1 cellular context compared by ENCODE assay signal in the genomic region with DNA sequence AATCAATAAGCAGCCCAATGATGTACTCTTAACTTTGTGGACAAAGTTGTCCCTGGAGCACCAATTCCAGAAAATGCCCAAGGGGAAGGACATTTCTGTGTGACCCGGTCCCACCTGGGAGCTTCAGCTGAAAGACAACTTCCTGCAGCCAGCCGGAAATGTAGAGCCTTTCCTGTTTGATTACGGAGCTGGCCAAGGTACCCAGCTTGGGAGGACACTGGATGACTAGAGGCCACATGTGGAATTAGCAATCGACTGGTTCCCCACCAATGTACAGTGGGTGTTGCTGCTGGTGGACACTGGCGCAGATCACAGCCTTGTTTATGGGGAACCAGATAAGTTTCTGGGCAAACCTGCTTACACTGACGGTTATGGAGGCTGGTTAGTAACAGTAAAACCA.
TF ChIP-seq lines count a peak whose summit lies in the region.

No MANE protein-coding gene starts in this region.

TF ChIP-seq in SK-N-SH treated with all-trans-retinoic acid at 6 μM for 48 hours, 23 proteins besides CTCF, POLR2A, EP300 and RAD21 (continued from another document):
- TF ChIP-seq CSDC2 (CRISPR knock-in tag; IDR thresholded peaks at IDR 0.05) (no peak), SNAI2 (CRISPR knock-in tag; IDR thresholded peaks at IDR 0.05) (no peak), GLIS3 (CRISPR knock-in tag; IDR thresholded peaks at IDR 0.05) (no peak), ZFP30 (CRISPR knock-in tag; IDR thresholded peaks at IDR 0.05) (no peak), RARB (CRISPR knock-in tag; IDR thresholded peaks at IDR 0.05) (no peak), ZFP3 (CRISPR knock-in tag; IDR thresholded peaks at IDR 0.05) (no peak)
- TF ChIP-seq, protein P1, sequence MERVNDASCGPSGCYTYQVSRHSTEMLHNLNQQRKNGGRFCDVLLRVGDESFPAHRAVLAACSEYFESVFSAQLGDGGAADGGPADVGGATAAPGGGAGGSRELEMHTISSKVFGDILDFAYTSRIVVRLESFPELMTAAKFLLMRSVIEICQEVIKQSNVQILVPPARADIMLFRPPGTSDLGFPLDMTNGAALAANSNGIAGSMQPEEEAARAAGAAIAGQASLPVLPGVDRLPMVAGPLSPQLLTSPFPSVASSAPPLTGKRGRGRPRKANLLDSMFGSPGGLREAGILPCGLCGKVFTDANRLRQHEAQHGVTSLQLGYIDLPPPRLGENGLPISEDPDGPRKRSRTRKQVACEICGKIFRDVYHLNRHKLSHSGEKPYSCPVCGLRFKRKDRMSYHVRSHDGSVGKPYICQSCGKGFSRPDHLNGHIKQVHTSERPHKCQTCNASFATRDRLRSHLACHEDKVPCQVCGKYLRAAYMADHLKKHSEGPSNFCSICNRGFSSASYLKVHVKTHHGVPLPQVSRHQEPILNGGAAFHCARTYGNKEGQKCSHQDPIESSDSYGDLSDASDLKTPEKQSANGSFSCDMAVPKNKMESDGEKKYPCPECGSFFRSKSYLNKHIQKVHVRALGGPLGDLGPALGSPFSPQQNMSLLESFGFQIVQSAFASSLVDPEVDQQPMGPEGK (CRISPR knock-in tag; IDR thresholded peaks at IDR 0.05; ENCODE audit: borderline replicate concordance): no peak
- TF ChIP-seq, protein P2, sequence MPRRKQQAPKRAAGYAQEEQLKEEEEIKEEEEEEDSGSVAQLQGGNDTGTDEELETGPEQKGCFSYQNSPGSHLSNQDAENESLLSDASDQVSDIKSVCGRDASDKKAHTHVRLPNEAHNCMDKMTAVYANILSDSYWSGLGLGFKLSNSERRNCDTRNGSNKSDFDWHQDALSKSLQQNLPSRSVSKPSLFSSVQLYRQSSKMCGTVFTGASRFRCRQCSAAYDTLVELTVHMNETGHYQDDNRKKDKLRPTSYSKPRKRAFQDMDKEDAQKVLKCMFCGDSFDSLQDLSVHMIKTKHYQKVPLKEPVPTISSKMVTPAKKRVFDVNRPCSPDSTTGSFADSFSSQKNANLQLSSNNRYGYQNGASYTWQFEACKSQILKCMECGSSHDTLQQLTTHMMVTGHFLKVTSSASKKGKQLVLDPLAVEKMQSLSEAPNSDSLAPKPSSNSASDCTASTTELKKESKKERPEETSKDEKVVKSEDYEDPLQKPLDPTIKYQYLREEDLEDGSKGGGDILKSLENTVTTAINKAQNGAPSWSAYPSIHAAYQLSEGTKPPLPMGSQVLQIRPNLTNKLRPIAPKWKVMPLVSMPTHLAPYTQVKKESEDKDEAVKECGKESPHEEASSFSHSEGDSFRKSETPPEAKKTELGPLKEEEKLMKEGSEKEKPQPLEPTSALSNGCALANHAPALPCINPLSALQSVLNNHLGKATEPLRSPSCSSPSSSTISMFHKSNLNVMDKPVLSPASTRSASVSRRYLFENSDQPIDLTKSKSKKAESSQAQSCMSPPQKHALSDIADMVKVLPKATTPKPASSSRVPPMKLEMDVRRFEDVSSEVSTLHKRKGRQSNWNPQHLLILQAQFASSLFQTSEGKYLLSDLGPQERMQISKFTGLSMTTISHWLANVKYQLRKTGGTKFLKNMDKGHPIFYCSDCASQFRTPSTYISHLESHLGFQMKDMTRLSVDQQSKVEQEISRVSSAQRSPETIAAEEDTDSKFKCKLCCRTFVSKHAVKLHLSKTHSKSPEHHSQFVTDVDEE (CRISPR knock-in tag; IDR thresholded peaks at IDR 0.05): no peak
